In genomic region chr1:203504400-203505250, GRCh38 we compare ENCODE assay signal across 8 cellular contexts. TPM values are rescaled to one million over a fixed set of nuclear protein-coding genes. Genes with fewer than 3 reads are reported as not detected.
DNase-seq lines count a peak whose midpoint lies in the region; ATAC-seq and TF ChIP-seq lines count a peak whose summit lies in the region.

No MANE protein-coding gene starts in this region.

- ATAC-seq in GM21786 (IDR thresholded peaks at IDR 0.05; ENCODE audit: unreplicated experiment) (no peak), GM18519 (IDR thresholded peaks at IDR 0.05; ENCODE audit: low FRiP score, unreplicated experiment) (no peak)

- peak; percentile 45 for DNase-seq in NCI-H187 treated with DMSO at 0.1 percent for 48 hours (lab: John Stamatoyannopoulos, UW)
- DNase-seq in T-helper 2 cell treated with Interferon-gamma antibody and Interleukin-4, amounts not matched to agents 5 μg/mL and 100 μg/mL, for 36 hours (ENCODE audit: low spot score) = peak; percentile 58
- peak in 49 of 56 donors; percentile 16 to 92 (median 57) for DNase-seq in amygdala (lab: John Stamatoyannopoulos, UW)
- DNase-seq in right atrium auricular region (ENCODE audit: low spot score) = peak; percentile 90
- peak; percentile 85 for DNase-seq in retina

- H3K9me3 ChIP-seq in right atrium auricular region = no peaks in the 10 kb centered on the region

- peaks cover 12% of the 10 kb centered on the region for H3K27me3 Mint-ChIP-seq in T-helper 2 cell treated with Interferon-gamma antibody and Interleukin-4, amounts not matched to agents 5 μg/mL and 100 μg/mL, for 36 hours (ENCODE audit: low read depth)

- TF ChIP-seq CTCF in GM12874 (IDR thresholded peaks at IDR 0.05; ENCODE audit: insufficient read depth, low read depth, low read length) (peak; percentile 71), right atrium auricular region (IDR thresholded peaks at IDR 0.05) (peak; percentile 72 to 92)

- peaks cover 4% of the 10 kb centered on the region for H3K4me1 Mint-ChIP-seq in T-helper 2 cell treated with Interferon-gamma antibody and Interleukin-4, amounts not matched to agents 5 μg/mL and 100 μg/mL, for 36 hours (ENCODE audit: low read depth)

- no peaks in the 10 kb centered on the region for H3K36me3 ChIP-seq in right atrium auricular region

- no peaks in the 10 kb centered on the region for H3K9me3 Mint-ChIP-seq in T-helper 2 cell treated with Interferon-gamma antibody and Interleukin-4, amounts not matched to agents 5 μg/mL and 100 μg/mL, for 36 hours

- H3K27ac Mint-ChIP-seq in T-helper 2 cell treated with Interferon-gamma antibody and Interleukin-4, amounts not matched to agents 5 μg/mL and 100 μg/mL, for 36 hours = no peak overlapping the region

- H3K27ac ChIP-seq in right atrium auricular region = no peak overlapping the region

- peaks cover 0 to 33% of the 10 kb centered on the region in 2 donors for H3K4me1 ChIP-seq in right atrium auricular region

- H3K4me3 Mint-ChIP-seq in T-helper 2 cell treated with Interferon-gamma antibody and Interleukin-4, amounts not matched to agents 5 μg/mL and 100 μg/mL, for 36 hours = no peak overlapping the region

- no peak overlapping the region for H3K4me3 ChIP-seq in right atrium auricular region

- H3K36me3 Mint-ChIP-seq in T-helper 2 cell treated with Interferon-gamma antibody and Interleukin-4, amounts not matched to agents 5 μg/mL and 100 μg/mL, for 36 hours (ENCODE audit: low read depth) = no peaks in the 10 kb centered on the region

- no peaks in the 10 kb centered on the region for H3K27me3 ChIP-seq in right atrium auricular region

RNA-seq across cellular contexts. Expression of gene OPTC, which starts 10.7 kb away (rescaled TPM):
- not detected for total RNA-seq in right atrium auricular region

RNA-seq across cellular contexts. Expression of gene PRELP, which starts 29.0 kb away (rescaled TPM):
- 100 to 1,000 TPM in 1 of 2 donors, 10 to 100 TPM in 1; 54.5 to 243 TPM for total RNA-seq in right atrium auricular region
